17 cellular contexts compared by ENCODE assay signal in genomic region chr20:49392745-49393144, GRCh38.
DNase-seq lines count a peak whose midpoint lies in the region; ATAC-seq and TF ChIP-seq lines count a peak whose summit lies in the region.
"Had no signal": no experiment of that assay in that cellular context is flagged by ENCODE, and none has a peak within 500 bp of the region (broad histone marks: within the 10 kb centered on the region; RNA-seq: fewer than 3 reads in every experiment).

No MANE protein-coding gene starts in this region.

- DNase-seq in NCI-H146 (lab: John Stamatoyannopoulos, UW), result peak; percentile 48
- no peak for DNase-seq in NCI-H146 treated with DMSO at 0.1 percent for 48 hours (lab: John Stamatoyannopoulos, UW; ENCODE audit: unreplicated experiment)
- DNase-seq in NCI-H1417 treated with DMSO at 0.1 percent for 48 hours (lab: John Stamatoyannopoulos, UW), result peak; percentile 34
- peak; percentile 89 for DNase-seq in NCI-H345 (lab: John Stamatoyannopoulos, UW)
- no peak for DNase-seq in sigmoid colon
- DNase-seq in activated naive CD8-positive, alpha-beta T cell treated with anti-CD3 and anti-CD28 coated beads, Interleukin-2, amount 50 U/mL, for 24 hours, result no peak
- no peak for DNase-seq in T-cell
- DNase-seq: CD8-positive, alpha-beta T cell; H9; MV-4-11; NCI-H2029; NCI-H526 treated with DMSO at 0.1 percent for 48 hours; SK-N-SH had no signal

- 66 to 84% methylated on average over 4 of the region's 4 CpGs for WGBS in sigmoid colon, 2 donors

- H3K9me3 ChIP-seq in sigmoid colon, result no peaks in the 10 kb centered on the region
- H3K9me3 ChIP-seq: SK-N-SH had no signal

- no peak overlapping the region for H3K4me3 Mint-ChIP-seq in activated naive CD8-positive, alpha-beta T cell treated with anti-CD3 and anti-CD28 coated beads, Interleukin-2, amount 50 U/mL, for 24 hours
- H3K4me3 Mint-ChIP-seq in T-cell, result no peak overlapping the region
- H3K4me3 Mint-ChIP-seq: CD8-positive, alpha-beta T cell; H9; T-helper 1 cell treated with Interleukin-12 subunit alpha and Interleukin-12 subunit beta and Interleukin-4 antibody, amounts not matched to agents 30 μg/mL and 1 μg/mL, for 36 hours had no signal

- peaks cover 32% of the 10 kb centered on the region for H3K27me3 Mint-ChIP-seq in activated naive CD8-positive, alpha-beta T cell treated with anti-CD3 and anti-CD28 coated beads, Interleukin-2, amount 50 U/mL, for 24 hours
- H3K27me3 Mint-ChIP-seq in T-cell, result peaks cover 42 to 46% of the 10 kb centered on the region in 2 donors

- ATAC-seq in activated naive CD8-positive, alpha-beta T cell treated with anti-CD3 and anti-CD28 coated beads, Interleukin-2, amount 50 U/mL, for 24 hours, result no peak
- ATAC-seq in GM21515 (IDR thresholded peaks at IDR 0.05; ENCODE audit: unreplicated experiment) (no peak), T-cell (replicated peaks in 1 of 4) (no peak)
- ATAC-seq: CD8-positive, alpha-beta T cell; Right ventricle myocardium inferior had no signal

- peaks cover 0 to 76% (median 60%) of the 10 kb centered on the region in 4 donors for H3K4me1 ChIP-seq in sigmoid colon

- POLR2A ChIA-PET in T-cell (lab: Charles Lee), result no interaction called here

- H3K36me3 ChIP-seq in sigmoid colon, result no peaks in the 10 kb centered on the region

- no peak for TF ChIP-seq CTCF in sigmoid colon (IDR thresholded peaks at IDR 0.05)

- intact Hi-C loops in sigmoid colon (cut with DNase I), result no loop called here

- no peak overlapping the region for H3K4me3 ChIP-seq in sigmoid colon

- no peaks in the 10 kb centered on the region for H3K9me3 Mint-ChIP-seq in activated naive CD8-positive, alpha-beta T cell treated with anti-CD3 and anti-CD28 coated beads, Interleukin-2, amount 50 U/mL, for 24 hours
- no peaks in the 10 kb centered on the region for H3K9me3 Mint-ChIP-seq in T-cell
- H3K9me3 Mint-ChIP-seq: CD8-positive, alpha-beta T cell; H9; T-helper 1 cell treated with Interleukin-12 subunit alpha and Interleukin-12 subunit beta and Interleukin-4 antibody, amounts not matched to agents 30 μg/mL and 1 μg/mL, for 36 hours had no signal

- no peak for TF ChIP-seq POLR2A in sigmoid colon (IDR thresholded peaks at IDR 0.05)

- H3K27me3 ChIP-seq in sigmoid colon, result no peaks in the 10 kb centered on the region

- H3K27ac ChIP-seq in sigmoid colon, result peak overlapping the region in 3 of 4 donors; percentile 89 to 97 (median 90)
- H3K27ac ChIP-seq: 22Rv1 had no signal

- H3K4me1 Mint-ChIP-seq in activated naive CD8-positive, alpha-beta T cell treated with anti-CD3 and anti-CD28 coated beads, Interleukin-2, amount 50 U/mL, for 24 hours, result no peaks in the 10 kb centered on the region
- H3K4me1 Mint-ChIP-seq in T-cell, result no peaks in the 10 kb centered on the region

- no peaks in the 10 kb centered on the region for H3K36me3 Mint-ChIP-seq in activated naive CD8-positive, alpha-beta T cell treated with anti-CD3 and anti-CD28 coated beads, Interleukin-2, amount 50 U/mL, for 24 hours (ENCODE audit: low read depth)
- no peaks in the 10 kb centered on the region for H3K36me3 Mint-ChIP-seq in T-cell
- H3K36me3 Mint-ChIP-seq: CD8-positive, alpha-beta T cell had no signal

- TF ChIP-seq EP300 in sigmoid colon (IDR thresholded peaks at IDR 0.05), result no peak

- no peak overlapping the region for H3K27ac Mint-ChIP-seq in activated naive CD8-positive, alpha-beta T cell treated with anti-CD3 and anti-CD28 coated beads, Interleukin-2, amount 50 U/mL, for 24 hours
- no peak overlapping the region for H3K27ac Mint-ChIP-seq in T-cell
- H3K27ac Mint-ChIP-seq: CD8-positive, alpha-beta T cell; T-helper 1 cell treated with Interleukin-12 subunit alpha and Interleukin-12 subunit beta and Interleukin-4 antibody, amounts not matched to agents 30 μg/mL and 1 μg/mL, for 36 hours had no signal

- CTCF ChIA-PET in T-cell (lab: Charles Lee), result no interaction called here

Comparison
In these comparisons a context has a peak if more than half of its experiments do, and no peak if none do; other contexts are left out.
1. DNase-seq: peak in NCI-H146 (single experiment), NCI-H1417 treated with DMSO at 0.1 percent for 48 hours (single experiment) and NCI-H345 (single experiment); none in NCI-H146 treated with DMSO at 0.1 percent for 48 hours (single experiment), sigmoid colon (single experiment), activated naive CD8-positive, alpha-beta T cell treated with anti-CD3 and anti-CD28 coated beads, Interleukin-2, amount 50 U/mL, for 24 hours (single experiment) and T-cell (0 of 34).